Comparison of ENCODE assay signal across 19 cellular contexts in genomic region chr5:168779333-168779732, GRCh38.
"Had no signal": no experiment of that assay in that cellular context is flagged by ENCODE, and none has a peak within 500 bp of the region (broad histone marks: within the 10 kb centered on the region; RNA-seq: fewer than 3 reads in every experiment).

No MANE protein-coding gene starts in this region.

- DNase-seq: cortex of kidney; effector CD8-positive, alpha-beta T cell; heart right ventricle; hypothalamus; kidney glomerular epithelial cell; left lung; mesenchymal stem cell; midbrain; naive thymus-derived CD4-positive, alpha-beta T cell; nephron progenitor cell; sigmoid colon; stimulated activated CD4-positive, alpha-beta T cell treated with anti-CD3 and anti-CD28 coated beads, Interleukin-2, amount 100 ng/mL, for 48 hours; stimulated activated naive CD4-positive, alpha-beta T cell treated with Interleukin-2 at 50 U/mL for 16 hours; trophoblast cell had no signal

- H3K4me1 ChIP-seq: heart right ventricle, left lung, parathyroid adenoma, prostate gland, sigmoid colon had no signal

- H3K4me3 ChIP-seq: dorsolateral prefrontal cortex, heart right ventricle, left lung, lung, prostate gland, sigmoid colon, skin epidermis had no signal

- H3K27ac ChIP-seq: heart right ventricle, left lung, parathyroid adenoma, prostate gland, sigmoid colon, skin epidermis had no signal

- ATAC-seq: left lung; naive thymus-derived CD4-positive, alpha-beta T cell had no signal

- H3K9me3 ChIP-seq: heart right ventricle, left lung, prostate gland, sigmoid colon had no signal

- H3K27me3 ChIP-seq: heart right ventricle, sigmoid colon had no signal

- H3K36me3 ChIP-seq: heart right ventricle, left lung, prostate gland had no signal
